Comparison of ENCODE assay signal across 1 cellular context in the genomic region with DNA sequence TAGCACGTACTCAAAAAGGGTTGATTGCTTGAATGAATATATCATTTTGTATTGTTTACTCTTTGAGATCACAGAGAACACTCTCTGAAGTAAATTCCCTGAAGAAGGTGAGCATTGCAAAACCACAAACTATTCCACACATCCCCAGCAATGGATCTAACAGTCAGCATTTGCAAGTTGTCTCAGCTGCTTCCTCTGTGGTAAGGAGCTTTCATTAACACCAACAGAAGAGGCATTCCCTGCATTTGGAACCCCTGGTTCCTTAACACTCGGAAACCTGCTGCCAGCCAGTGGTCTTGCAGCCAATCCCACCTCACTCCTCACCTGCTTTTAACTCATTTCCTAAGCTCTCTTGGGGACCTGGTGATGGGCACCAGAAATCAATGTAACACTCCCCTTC.
TF ChIP-seq lines count a peak whose summit lies in the region.

No MANE protein-coding gene starts in this region.

TF ChIP-seq in IMR-90, 13 proteins besides CTCF, POLR2A, EP300 and RAD21 (continued from another document):
- TF ChIP-seq, protein P1, sequence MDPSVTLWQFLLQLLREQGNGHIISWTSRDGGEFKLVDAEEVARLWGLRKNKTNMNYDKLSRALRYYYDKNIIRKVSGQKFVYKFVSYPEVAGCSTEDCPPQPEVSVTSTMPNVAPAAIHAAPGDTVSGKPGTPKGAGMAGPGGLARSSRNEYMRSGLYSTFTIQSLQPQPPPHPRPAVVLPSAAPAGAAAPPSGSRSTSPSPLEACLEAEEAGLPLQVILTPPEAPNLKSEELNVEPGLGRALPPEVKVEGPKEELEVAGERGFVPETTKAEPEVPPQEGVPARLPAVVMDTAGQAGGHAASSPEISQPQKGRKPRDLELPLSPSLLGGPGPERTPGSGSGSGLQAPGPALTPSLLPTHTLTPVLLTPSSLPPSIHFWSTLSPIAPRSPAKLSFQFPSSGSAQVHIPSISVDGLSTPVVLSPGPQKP (IDR thresholded peaks at IDR 0.05; ENCODE audit: borderline replicate concordance, low read depth, low read length): no peak
- TF ChIP-seq MXI1 (IDR thresholded peaks at IDR 0.05; ENCODE audit: borderline replicate concordance, low read depth, low read length) (no peak), RCOR1 (IDR thresholded peaks at IDR 0.05; ENCODE audit: insufficient replicate concordance, low read length) (no peak), RFX5 (IDR thresholded peaks at IDR 0.05; ENCODE audit: low read depth, low read length) (no peak), MAFK (IDR thresholded peaks at IDR 0.05; ENCODE audit: low read depth, low read length) (no peak), FOS (IDR thresholded peaks at IDR 0.05; ENCODE audit: low read depth, low read length) (no peak)
